Comparison of ENCODE assay signal across 22 cellular contexts in genomic region chr18:45335644-45336043, GRCh38.
DNase-seq lines count a peak whose midpoint lies in the region; ATAC-seq, FAIRE-seq and TF ChIP-seq lines count a peak whose summit lies in the region.
"Had no signal": no experiment of that assay in that cellular context is flagged by ENCODE, and none has a peak within 500 bp of the region (broad histone marks: within the 10 kb centered on the region; RNA-seq: fewer than 3 reads in every experiment).

No MANE protein-coding gene starts in this region.

- H3K79me2 ChIP-seq in GM23338 (replicated peaks; ENCODE audit: insufficient read depth) = no peaks in the 10 kb centered on the region
- H3K79me2 ChIP-seq: parathyroid adenoma had no signal

- no peaks in the 10 kb centered on the region for H3K36me3 Mint-ChIP-seq in GM23338 (ENCODE audit: low read depth)
- no peaks in the 10 kb centered on the region for H3K36me3 Mint-ChIP-seq in activated CD4-positive, alpha-beta memory T cell treated with anti-CD3 and anti-CD28 coated beads, Interleukin-2, amount 10 ng/mL, durations not matched to agents 7 days and 5 days (ENCODE audit: low read depth)
- H3K36me3 Mint-ChIP-seq: T-cell had no signal

- no peak overlapping the region for H3K4me2 ChIP-seq in GM23338

- DNase-seq in GM23338 (ENCODE audit: low spot score) = no peak
- DNase-seq in RPMI7951 (ENCODE audit: low read depth) = peak; percentile 28
- peak; percentile 50 for DNase-seq in fibroblast of mammary gland (ENCODE audit: low read depth)
- DNase-seq in pancreas = no peak
- DNase-seq in activated CD4-positive, alpha-beta memory T cell treated with anti-CD3 and anti-CD28 coated beads, Interleukin-2, amount 10 ng/mL, durations not matched to agents 7 days and 5 days = no peak
- DNase-seq: activated CD4-positive, alpha-beta T cell treated with anti-CD3 and anti-CD28 coated beads, Interleukin-2, amount 50 U/mL, for 1 hour; activated naive CD4-positive, alpha-beta T cell treated with anti-CD3 and anti-CD28 coated beads for 36 hours; activated T-cell treated with anti-CD3 and anti-CD28 coated beads for 4 hours; body of pancreas; cortex of kidney; HCEC 1CT; KBM-7; NCI-H1092; SHP77; stimulated activated CD4-positive, alpha-beta T cell treated with anti-CD3 and anti-CD28 coated beads, Interleukin-4, amount 100 ng/mL, for 24 hours; T-cell had no signal

- H3K27ac Mint-ChIP-seq in GM23338 = no peak overlapping the region
- no peak overlapping the region for H3K27ac Mint-ChIP-seq in activated CD4-positive, alpha-beta memory T cell treated with anti-CD3 and anti-CD28 coated beads, Interleukin-2, amount 10 ng/mL, durations not matched to agents 7 days and 5 days
- H3K27ac Mint-ChIP-seq: activated naive CD4-positive, alpha-beta T cell treated with anti-CD3 and anti-CD28 coated beads for 36 hours; T-cell had no signal

- H3K4me1 Mint-ChIP-seq in GM23338 = 0 out of 3 replicates have a peak, but pooled peaks cover 4% of the 10 kb centered on the region
- no peaks in the 10 kb centered on the region for H3K4me1 Mint-ChIP-seq in activated CD4-positive, alpha-beta memory T cell treated with anti-CD3 and anti-CD28 coated beads, Interleukin-2, amount 10 ng/mL, durations not matched to agents 7 days and 5 days
- H3K4me1 Mint-ChIP-seq: T-cell had no signal

- H3K27me3 ChIP-seq in GM23338 (ENCODE audit: insufficient read depth) (no peaks in the 10 kb centered on the region), pancreas (no peaks in the 10 kb centered on the region)
- H3K27me3 ChIP-seq: body of pancreas had no signal

- ATAC-seq in GM23338 (no peak), pancreas (peak in 3 of 4 donors; percentile 47 to 56 (median 50)), GM21367 (IDR thresholded peaks at IDR 0.05; ENCODE audit: unreplicated experiment) (no peak), HG03460 (IDR thresholded peaks at IDR 0.05; ENCODE audit: unreplicated experiment) (no peak), GM19324 (IDR thresholded peaks at IDR 0.05; ENCODE audit: low FRiP score, unreplicated experiment) (no peak)
- ATAC-seq: body of pancreas, T-cell had no signal

- H3K27ac ChIP-seq in GM23338 (ENCODE audit: low read depth) (no peak overlapping the region), pancreas (no peak overlapping the region)
- H3K27ac ChIP-seq: body of pancreas, parathyroid adenoma had no signal

- H3K4me3 Mint-ChIP-seq in GM23338 = no peak overlapping the region
- no peak overlapping the region for H3K4me3 Mint-ChIP-seq in activated CD4-positive, alpha-beta memory T cell treated with anti-CD3 and anti-CD28 coated beads, Interleukin-2, amount 10 ng/mL, durations not matched to agents 7 days and 5 days
- H3K4me3 Mint-ChIP-seq: activated naive CD4-positive, alpha-beta T cell treated with anti-CD3 and anti-CD28 coated beads for 36 hours; T-cell had no signal

- H2AFZ ChIP-seq in GM23338 = 0 out of 2 replicates have a peak overlapping the region, but pooled peaks have one; percentile 59
- H2AFZ ChIP-seq: parathyroid adenoma had no signal

- H3K9me3 Mint-ChIP-seq in GM23338 = no peaks in the 10 kb centered on the region; the same call in 2 of the 3 replicates
- H3K9me3 Mint-ChIP-seq in activated CD4-positive, alpha-beta memory T cell treated with anti-CD3 and anti-CD28 coated beads, Interleukin-2, amount 10 ng/mL, durations not matched to agents 7 days and 5 days = no peaks in the 10 kb centered on the region
- H3K9me3 Mint-ChIP-seq: activated naive CD4-positive, alpha-beta T cell treated with anti-CD3 and anti-CD28 coated beads for 36 hours; T-cell had no signal

- no peaks in the 10 kb centered on the region for H3F3A ChIP-seq in GM23338 (replicated peaks; ENCODE audit: low read depth)

- H3K9me2 ChIP-seq in GM23338 (ENCODE audit: insufficient read depth) = no peaks in the 10 kb centered on the region

- H3K4me3 ChIP-seq in GM23338 = no peak overlapping the region
- no peak overlapping the region for H3K4me3 ChIP-seq in fibroblast of mammary gland (ENCODE audit: control insufficient read depth, low read depth, low read length)
- no peak overlapping the region for H3K4me3 ChIP-seq in pancreas
- H3K4me3 ChIP-seq: body of pancreas had no signal

- no peak for FAIRE-seq in pancreas (lab: Jason Lieb, UNC)
- FAIRE-seq: endothelial cell of umbilical vein, urothelium cell line had no signal

- H4K20me1 ChIP-seq in GM23338 (replicated peaks; ENCODE audit: insufficient read depth) = no peaks in the 10 kb centered on the region

- no peaks in the 10 kb centered on the region for H3K9me3 ChIP-seq in pancreas
- H3K9me3 ChIP-seq: body of pancreas had no signal

- intact Hi-C loops in pancreas (cut with DNase I) = no loop called here

- no peaks in the 10 kb centered on the region for H3K27me3 Mint-ChIP-seq in GM23338 (ENCODE audit: insufficient read depth, low read depth, poor library complexity)
- H3K27me3 Mint-ChIP-seq in activated CD4-positive, alpha-beta memory T cell treated with anti-CD3 and anti-CD28 coated beads, Interleukin-2, amount 10 ng/mL, durations not matched to agents 7 days and 5 days = peaks cover 5% of the 10 kb centered on the region

- 89 to 91% methylated on average over 4 of the region's 4 CpGs for WGBS in pancreas, 2 donors

- POLR2A ChIA-PET in activated CD4-positive, alpha-beta memory T cell treated with anti-CD3 and anti-CD28 coated beads, Interleukin-2, amount 10 ng/mL, durations not matched to agents 7 days and 5 days (lab: Charles Lee) = no interaction called here

- CTCF ChIA-PET in activated CD4-positive, alpha-beta memory T cell treated with anti-CD3 and anti-CD28 coated beads, Interleukin-2, amount 10 ng/mL, durations not matched to agents 7 days and 5 days (lab: Charles Lee) = no interaction called here

- H3K4me1 ChIP-seq in GM23338 (ENCODE audit: insufficient read depth) (0 out of 2 replicates have a peak, but pooled peaks cover 5% of the 10 kb centered on the region), pancreas (no peaks in the 10 kb centered on the region)
- H3K4me1 ChIP-seq: body of pancreas had no signal

- H3K36me3 ChIP-seq in GM23338 (ENCODE audit: insufficient read depth) = no peaks in the 10 kb centered on the region
- no peaks in the 10 kb centered on the region for H3K36me3 ChIP-seq in pancreas

- TF ChIP-seq CTCF in GM23338 (conservative IDR thresholded peaks at IDR 0.05; ENCODE audit: low read depth in 2 of 2) = no peak
- no peak for TF ChIP-seq CTCF in fibroblast of mammary gland (conservative IDR thresholded peaks at IDR 0.05; ENCODE audit: control insufficient read depth, insufficient read depth, low read depth, low read length)
- no peak for TF ChIP-seq CTCF in pancreas (IDR thresholded peaks at IDR 0.05)

TF ChIP-seq in GM23338, 12 proteins besides CTCF, POLR2A, EP300 and RAD21:
- TF ChIP-seq POLR2AphosphoS5 (IDR thresholded peaks at IDR 0.05; ENCODE audit: low read depth) (no peak), ZNF114 (CRISPR knock-in tag; IDR thresholded peaks at IDR 0.05) (no peak), NANOG (IDR thresholded peaks at IDR 0.05; ENCODE audit: borderline replicate concordance) (no peak)

Comparison
In these comparisons a context has a peak if more than half of its experiments do, and no peak if none do; other contexts are left out.
1. ATAC-seq: peak in pancreas (3 of 4); none in GM23338 (single experiment), GM21367 (single experiment), HG03460 (single experiment) and GM19324 (single experiment).
2. DNase-seq: peak in RPMI7951 (single experiment) and fibroblast of mammary gland (single experiment); none in GM23338 (single experiment), pancreas (0 of 6) and activated CD4-positive, alpha-beta memory T cell treated with anti-CD3 and anti-CD28 coated beads, Interleukin-2, amount 10 ng/mL, durations not matched to agents 7 days and 5 days (single experiment).